10 cellular contexts compared by ENCODE assay signal in genomic region chr7:668139-668871, GRCh38. TPM values are rescaled to one million over a fixed set of nuclear protein-coding genes. Genes with fewer than 3 reads are reported as not detected.
DNase-seq lines count a peak whose midpoint lies in the region; ATAC-seq, FAIRE-seq and TF ChIP-seq lines count a peak whose summit lies in the region.
"Had no signal": no experiment of that assay in that cellular context is flagged by ENCODE, and none has a peak within 500 bp of the region (broad histone marks: within the 10 kb centered on the region; RNA-seq: fewer than 3 reads in every experiment).

No MANE protein-coding gene starts in this region.

- H3K4me3 Mint-ChIP-seq in CD8-positive, alpha-beta memory T cell = no peak overlapping the region
- H3K4me3 Mint-ChIP-seq: activated T-cell treated with anti-CD3 and anti-CD28 coated beads, Interleukin-2, amount 50 U/mL, for 4 hours; nephron had no signal

- intact Hi-C loops in left ventricle myocardium superior (cut with micrococcal nuclease) = no loop called here
- intact Hi-C loops in gastrocnemius medialis (cut with DNase I; ENCODE audit: low total_unique reads) = no loop called here

- H3K36me3 Mint-ChIP-seq in CD8-positive, alpha-beta memory T cell = peaks cover 0 to 6% (median 1%) of the 10 kb centered on the region in 3 donors

- POLR2A ChIA-PET in CD8-positive, alpha-beta memory T cell (lab: Charles Lee) = interaction anchor here (0.6 kb wide), 1 partner anchor 21 kb away, joined by 3 read pairs; no protein-coding TSS in a partner anchor

- peaks cover 0 to 4% (median 0%) of the 10 kb centered on the region in 5 donors for H3K9me3 Mint-ChIP-seq in CD8-positive, alpha-beta memory T cell
- H3K9me3 Mint-ChIP-seq: nephron had no signal

- H3K27ac Mint-ChIP-seq in CD8-positive, alpha-beta memory T cell = peak overlapping the region in 1 of 8 donors; percentile 68
- H3K27ac Mint-ChIP-seq: nephron had no signal

- no peaks in the 10 kb centered on the region for H3K27me3 Mint-ChIP-seq in CD8-positive, alpha-beta memory T cell

- peak overlapping the region; percentile 10 for H3K4me3 ChIP-seq in CD8-positive, alpha-beta memory T cell (ENCODE audit: low read length)
- H3K4me3 ChIP-seq in gastrocnemius medialis (no peak overlapping the region), WERI-Rb-1 (ENCODE audit: low read depth, low read length) (no peak overlapping the region)

- no peaks in the 10 kb centered on the region for H3K36me3 ChIP-seq in CD8-positive, alpha-beta memory T cell (ENCODE audit: insufficient read depth, low read length)
- H3K36me3 ChIP-seq in gastrocnemius medialis (no peaks in the 10 kb centered on the region), WERI-Rb-1 (peaks cover 3% of the 10 kb centered on the region; the same call in 1 of the 2 replicates)

- H3K9me3 ChIP-seq in CD8-positive, alpha-beta memory T cell (ENCODE audit: low read length) = no peaks in the 10 kb centered on the region
- H3K9me3 ChIP-seq in gastrocnemius medialis (no peaks in the 10 kb centered on the region), WERI-Rb-1 (ENCODE audit: severe bottlenecking) (no peaks in the 10 kb centered on the region)

- H3K4me1 Mint-ChIP-seq in CD8-positive, alpha-beta memory T cell = no peaks in the 10 kb centered on the region

- in situ Hi-C loops in gastrocnemius medialis (cut with MboI; ENCODE audit: low sequenced_read_pairs in 4 of 4) = no loop called here

- TF ChIP-seq CTCF in gastrocnemius medialis (IDR thresholded peaks at IDR 0.05 in 4 of 5, conservative IDR thresholded peaks at IDR 0.05 in 1 of 5) (no peak), WERI-Rb-1 (IDR thresholded peaks at IDR 0.05; ENCODE audit: low read depth, low read length) (no peak)

- no peak for FAIRE-seq in frontal cortex (lab: Jason Lieb, UNC)

- no peak for TF ChIP-seq POLR2A in gastrocnemius medialis (IDR thresholded peaks at IDR 0.05)

- no peaks in the 10 kb centered on the region for H3K27me3 ChIP-seq in CD8-positive, alpha-beta memory T cell (ENCODE audit: insufficient read depth, low read length, poor library complexity, severe bottlenecking)
- H3K27me3 ChIP-seq in gastrocnemius medialis (no peaks in the 10 kb centered on the region), WERI-Rb-1 (ENCODE audit: insufficient read depth, low read depth, severe bottlenecking) (no peaks in the 10 kb centered on the region)

- peaks cover 10% of the 10 kb centered on the region for H3K4me1 ChIP-seq in CD8-positive, alpha-beta memory T cell (ENCODE audit: insufficient read depth, low read length)
- peaks cover 4 to 14% of the 10 kb centered on the region in 2 donors for H3K4me1 ChIP-seq in gastrocnemius medialis

- peak in 2 of 5 donors; percentile 3 to 22 for DNase-seq in CD8-positive, alpha-beta memory T cell
- DNase-seq in astrocyte of the hippocampus (ENCODE audit: low read depth, low spot score) (peak; percentile 88), left ventricle myocardium superior (peak; percentile 48), gastrocnemius medialis (peak in 1 of 2 donors; percentile 20), WERI-Rb-1 (no peak), frontal cortex (ENCODE audit: low spot score in 2 of 2) (no peak), NCI-H128 (lab: John Stamatoyannopoulos, UW; ENCODE audit: unreplicated experiment) (no peak)
- DNase-seq in activated CD4-positive, CD25-positive, alpha-beta regulatory T cell treated with anti-CD3 and anti-CD28 coated beads, Interleukin-2, amount 50 U/mL, for 72 hours = no peak
- DNase-seq: activated T-cell treated with anti-CD3 and anti-CD28 coated beads, Interleukin-2, amount 50 U/mL, for 4 hours had no signal

- ATAC-seq in left ventricle myocardium superior (peak; percentile 23), gastrocnemius medialis (peak; percentile 48 to 58)

- CTCF ChIA-PET in CD8-positive, alpha-beta memory T cell (lab: Charles Lee) = no interaction called here

- H3K27ac ChIP-seq in CD8-positive, alpha-beta memory T cell (ENCODE audit: low read depth, low read length) = no peak overlapping the region
- H3K27ac ChIP-seq in gastrocnemius medialis (peak overlapping the region in 2 of 4 donors; percentile 43 to 54), WERI-Rb-1 (no peak overlapping the region)

RNA-seq across cellular contexts. Expression of gene DNAAF5, which starts 58.2 kb away (rescaled TPM):
- total RNA-seq in CD8-positive, alpha-beta memory T cell = 10 to 100 TPM; 47.3 to 48.0 TPM
- 4.4 TPM for polyA plus RNA-seq in CD8-positive, alpha-beta memory T cell
- total RNA-seq in left ventricle myocardium superior (22.8 TPM), gastrocnemius medialis (10 to 100 TPM; 22.4 to 36.2 (median 30.6) TPM), frontal cortex (6.5 TPM)

RNA-seq across cellular contexts. Expression of gene PRKAR1B, which starts 58.8 kb away (rescaled TPM):
- total RNA-seq in CD8-positive, alpha-beta memory T cell = 10 to 100 TPM; 28.3 to 32.4 TPM
- polyA plus RNA-seq in CD8-positive, alpha-beta memory T cell = 8.1 TPM
- total RNA-seq in left ventricle myocardium superior (16.5 TPM), gastrocnemius medialis (10 to 100 TPM in 1 of 4 donors, 1 to 10 TPM in 3; 1.2 to 12.5 (median 3.6) TPM), frontal cortex (80.7 TPM)

Comparison
In these comparisons a context has a peak if more than half of its experiments do, and no peak if none do; other contexts are left out.
1. DNase-seq: peak in astrocyte of the hippocampus (single experiment) and left ventricle myocardium superior (single experiment); none in activated CD4-positive, CD25-positive, alpha-beta regulatory T cell treated with anti-CD3 and anti-CD28 coated beads, Interleukin-2, amount 50 U/mL, for 72 hours (single experiment), WERI-Rb-1 (single experiment), frontal cortex (0 of 2) and NCI-H128 (single experiment).